ENCODE assay signal across 21 cellular contexts in the genomic region with DNA sequence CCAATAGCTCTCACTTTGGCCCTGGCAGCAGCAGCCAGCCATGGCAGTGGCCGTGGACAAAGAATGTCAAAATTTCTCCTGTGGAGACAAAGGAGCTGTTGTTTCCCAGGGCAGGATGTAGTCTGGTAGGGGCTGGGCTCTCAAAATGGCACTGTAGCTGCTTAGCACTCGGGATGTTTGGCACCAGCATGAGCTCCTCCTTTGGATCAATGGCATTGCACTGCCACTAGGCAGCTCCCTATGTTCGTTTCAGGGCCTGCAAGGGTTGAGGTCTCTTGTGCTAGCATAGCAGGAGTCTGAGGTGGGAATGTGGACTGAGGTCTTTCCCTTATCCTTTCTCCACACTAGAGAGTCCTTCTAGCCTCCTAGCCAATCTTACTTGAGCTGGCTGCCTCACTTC.
"Had no signal": no experiment of that assay in that cellular context is flagged by ENCODE, and none has a peak within 500 bp of the region (broad histone marks: within the 10 kb centered on the region; RNA-seq: fewer than 3 reads in every experiment).

No MANE protein-coding gene starts in this region.

- H3K27me3 ChIP-seq: esophagus squamous epithelium, ovary, spleen, thyroid gland had no signal

- H3K36me3 ChIP-seq: esophagus squamous epithelium, ovary, spleen, thyroid gland had no signal

- H3K9me3 ChIP-seq: ovary, psoas muscle, thyroid gland had no signal

- H3K4me3 ChIP-seq: esophagus squamous epithelium, ovary, psoas muscle, skin epidermis, spleen, thyroid gland had no signal

- H3K4me1 ChIP-seq: esophagus squamous epithelium, psoas muscle, spleen, thyroid gland had no signal

- DNase-seq: cortex of kidney; effector memory CD8-positive, alpha-beta T cell; erythroblast; esophagus squamous epithelium; foreskin melanocyte; hypothalamus; kidney; naive thymus-derived CD8-positive, alpha-beta T cell; nephron progenitor cell; nucleus accumbens; ovary; posterior cingulate gyrus; psoas muscle; spleen; stimulated activated CD4-positive, alpha-beta T cell treated with anti-CD3 and anti-CD28 coated beads, Interleukin-2, amount 100 ng/mL, for 48 hours; stimulated activated CD8-positive, alpha-beta memory T cell treated with anti-CD3 and anti-CD28 coated beads, Interleukin-4, amount 100 ng/mL, for 48 hours; stimulated activated naive CD4-positive, alpha-beta T cell; stimulated activated naive CD8-positive, alpha-beta T cell treated with anti-CD3 and anti-CD28 coated beads, Interleukin-15, amount 100 ng/mL, for 72 hours; thyroid gland; trophoblast cell had no signal

- H3K27ac ChIP-seq: esophagus squamous epithelium, ovary, psoas muscle, skin epidermis, spleen, thyroid gland had no signal
